Comparison of ENCODE assay signal across 1 cellular context in genomic region chr2:161995553-161996016, GRCh38.
TF ChIP-seq lines count a peak whose summit lies in the region.

No MANE protein-coding gene starts in this region.

TF ChIP-seq in HepG2, 621 proteins besides CTCF, POLR2A, EP300 and RAD21 (continued from another document and continues in another):
- TF ChIP-seq, protein P1, sequence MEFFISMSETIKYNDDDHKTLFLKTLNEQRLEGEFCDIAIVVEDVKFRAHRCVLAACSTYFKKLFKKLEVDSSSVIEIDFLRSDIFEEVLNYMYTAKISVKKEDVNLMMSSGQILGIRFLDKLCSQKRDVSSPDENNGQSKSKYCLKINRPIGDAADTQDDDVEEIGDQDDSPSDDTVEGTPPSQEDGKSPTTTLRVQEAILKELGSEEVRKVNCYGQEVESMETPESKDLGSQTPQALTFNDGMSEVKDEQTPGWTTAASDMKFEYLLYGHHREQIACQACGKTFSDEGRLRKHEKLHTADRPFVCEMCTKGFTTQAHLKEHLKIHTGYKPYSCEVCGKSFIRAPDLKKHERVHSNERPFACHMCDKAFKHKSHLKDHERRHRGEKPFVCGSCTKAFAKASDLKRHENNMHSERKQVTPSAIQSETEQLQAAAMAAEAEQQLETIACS (CRISPR knock-in tag; IDR thresholded peaks at IDR 0.05): no peak
- TF ChIP-seq, protein P2, sequence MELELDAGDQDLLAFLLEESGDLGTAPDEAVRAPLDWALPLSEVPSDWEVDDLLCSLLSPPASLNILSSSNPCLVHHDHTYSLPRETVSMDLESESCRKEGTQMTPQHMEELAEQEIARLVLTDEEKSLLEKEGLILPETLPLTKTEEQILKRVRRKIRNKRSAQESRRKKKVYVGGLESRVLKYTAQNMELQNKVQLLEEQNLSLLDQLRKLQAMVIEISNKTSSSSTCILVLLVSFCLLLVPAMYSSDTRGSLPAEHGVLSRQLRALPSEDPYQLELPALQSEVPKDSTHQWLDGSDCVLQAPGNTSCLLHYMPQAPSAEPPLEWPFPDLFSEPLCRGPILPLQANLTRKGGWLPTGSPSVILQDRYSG (CRISPR knock-in tag; IDR thresholded peaks at IDR 0.05): no peak
- TF ChIP-seq HIVEP1 (CRISPR knock-in tag; IDR thresholded peaks at IDR 0.05) (no peak), MAZ (IDR thresholded peaks at IDR 0.05; ENCODE audit: borderline replicate concordance, low read depth, low read length) (no peak), MAZ (CRISPR knock-in tag; IDR thresholded peaks at IDR 0.05; ENCODE audit: low read depth) (no peak), SMAD9 (CRISPR knock-in tag; IDR thresholded peaks at IDR 0.05) (no peak), REL (CRISPR knock-in tag; conservative IDR thresholded peaks at IDR 0.05) (no peak), TARDBP (CRISPR knock-in tag; IDR thresholded peaks at IDR 0.05) (no peak), POLR2AphosphoS5 (IDR thresholded peaks at IDR 0.05; ENCODE audit: low read depth, low read length) (no peak), ZNF138 (CRISPR knock-in tag; IDR thresholded peaks at IDR 0.05; ENCODE audit: low read depth) (no peak), PPARG (CRISPR knock-in tag; conservative IDR thresholded peaks at IDR 0.05) (peak; percentile 82), ZNF781 (CRISPR knock-in tag; IDR thresholded peaks at IDR 0.05; ENCODE audit: borderline replicate concordance, not compliant biosample characterization) (no peak), GTF2F1 (IDR thresholded peaks at IDR 0.05; ENCODE audit: low read length) (no peak), TCF7L2 (IDR thresholded peaks at IDR 0.05; ENCODE audit: low read depth, low read length) (no peak), SKI (IDR thresholded peaks at IDR 0.05; ENCODE audit: partially characterized antibody) (no peak), SRSF1 (optimal IDR thresholded peaks at IDR 0.05; ENCODE audit: low read depth, low read length) (no peak), ZSCAN22 (CRISPR knock-in tag; IDR thresholded peaks at IDR 0.05) (no peak), ATF7-NPFF (CRISPR knock-in tag; IDR thresholded peaks at IDR 0.05; ENCODE audit: low read depth) (no peak), KDM5A (IDR thresholded peaks at IDR 0.05; ENCODE audit: borderline replicate concordance, low read length) (no peak), ZNF546 (CRISPR knock-in tag; conservative IDR thresholded peaks at IDR 0.05) (no peak), ZNF282 (IDR thresholded peaks at IDR 0.05; ENCODE audit: partially characterized antibody) (no peak), STAT6 (CRISPR knock-in tag; IDR thresholded peaks at IDR 0.05; ENCODE audit: borderline replicate concordance) (no peak), FOXK1 (CRISPR knock-in tag; IDR thresholded peaks at IDR 0.05; ENCODE audit: borderline replicate concordance, low read depth) (0 out of 2 replicates have a peak, but pooled peaks have one; percentile 26), ZNF230 (CRISPR knock-in tag; IDR thresholded peaks at IDR 0.05) (no peak), ZNF451 (CRISPR knock-in tag; IDR thresholded peaks at IDR 0.05) (no peak), KLF6 (CRISPR knock-in tag; IDR thresholded peaks at IDR 0.05) (no peak), SRF (IDR thresholded peaks at IDR 0.05; ENCODE audit: low read depth, low read length) (no peak), CREM (IDR thresholded peaks at IDR 0.05) (peak; percentile 24; the same call in 1 of the 2 replicates), CREM (CRISPR knock-in tag; IDR thresholded peaks at IDR 0.05) (no peak), SP5 (CRISPR knock-in tag; IDR thresholded peaks at IDR 0.05; ENCODE audit: borderline replicate concordance, low read depth) (0 out of 2 replicates have a peak, but pooled peaks have one; percentile 43), POGZ (CRISPR knock-in tag; IDR thresholded peaks at IDR 0.05) (no peak), RBAK (CRISPR knock-in tag; IDR thresholded peaks at IDR 0.05) (no peak), XBP1 (CRISPR knock-in tag; IDR thresholded peaks at IDR 0.05) (no peak), SRSF4 (IDR thresholded peaks at IDR 0.05; ENCODE audit: low read depth, low read length, poor library complexity, severe bottlenecking) (no peak), ZBTB21 (CRISPR knock-in tag; IDR thresholded peaks at IDR 0.05) (no peak), FIP1L1 (IDR thresholded peaks at IDR 0.05; ENCODE audit: borderline replicate concordance, insufficient read depth, low read depth, low read length) (no peak), MIXL1 (CRISPR knock-in tag; IDR thresholded peaks at IDR 0.05) (no peak), ONECUT2 (CRISPR knock-in tag; IDR thresholded peaks at IDR 0.05) (no peak), ZNF720 (CRISPR knock-in tag; IDR thresholded peaks at IDR 0.05) (no peak), ZFP36L1 (CRISPR knock-in tag; IDR thresholded peaks at IDR 0.05) (no peak), SETDB1 (CRISPR knock-in tag; IDR thresholded peaks at IDR 0.05; ENCODE audit: borderline replicate concordance) (no peak), MAFF (IDR thresholded peaks at IDR 0.05; ENCODE audit: low read depth, low read length) (peak; percentile 44; the same call in 1 of the 2 replicates), SNAPC2 (CRISPR knock-in tag; IDR thresholded peaks at IDR 0.05) (no peak), ZNF232 (CRISPR knock-in tag; IDR thresholded peaks at IDR 0.05; ENCODE audit: borderline replicate concordance) (no peak), SMYD3 (CRISPR knock-in tag; IDR thresholded peaks at IDR 0.05) (no peak), SOX13 (IDR thresholded peaks at IDR 0.05) (no peak), SOX13 (CRISPR knock-in tag; conservative IDR thresholded peaks at IDR 0.05 in 1 of 2, IDR thresholded peaks at IDR 0.05 in 1 of 2) (peak in 1 of 2 experiments; percentile 36; a peak in 1 of 4 replicates)
- TF ChIP-seq, protein P3, sequence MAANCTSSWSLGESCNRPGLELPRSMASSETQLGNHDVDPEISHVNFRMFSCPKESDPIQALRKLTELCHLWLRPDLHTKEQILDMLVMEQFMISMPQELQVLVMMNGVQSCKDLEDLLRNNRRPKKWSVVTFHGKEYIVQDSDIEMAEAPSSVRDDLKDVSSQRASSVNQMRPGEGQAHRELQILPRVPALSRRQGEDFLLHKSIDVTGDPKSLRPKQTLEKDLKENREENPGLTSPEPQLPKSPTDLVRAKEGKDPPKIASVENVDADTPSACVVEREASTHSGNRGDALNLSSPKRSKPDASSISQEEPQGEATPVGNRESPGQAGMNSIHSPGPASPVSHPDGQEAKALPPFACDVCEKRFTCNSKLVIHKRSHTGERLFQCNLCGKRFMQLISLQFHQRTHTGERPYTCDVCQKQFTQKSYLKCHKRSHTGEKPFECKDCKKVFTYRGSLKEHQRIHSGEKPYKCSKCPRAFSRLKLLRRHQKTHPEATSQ (CRISPR knock-in tag; IDR thresholded peaks at IDR 0.05; ENCODE audit: borderline replicate concordance): no peak
- TF ChIP-seq, protein P4, sequence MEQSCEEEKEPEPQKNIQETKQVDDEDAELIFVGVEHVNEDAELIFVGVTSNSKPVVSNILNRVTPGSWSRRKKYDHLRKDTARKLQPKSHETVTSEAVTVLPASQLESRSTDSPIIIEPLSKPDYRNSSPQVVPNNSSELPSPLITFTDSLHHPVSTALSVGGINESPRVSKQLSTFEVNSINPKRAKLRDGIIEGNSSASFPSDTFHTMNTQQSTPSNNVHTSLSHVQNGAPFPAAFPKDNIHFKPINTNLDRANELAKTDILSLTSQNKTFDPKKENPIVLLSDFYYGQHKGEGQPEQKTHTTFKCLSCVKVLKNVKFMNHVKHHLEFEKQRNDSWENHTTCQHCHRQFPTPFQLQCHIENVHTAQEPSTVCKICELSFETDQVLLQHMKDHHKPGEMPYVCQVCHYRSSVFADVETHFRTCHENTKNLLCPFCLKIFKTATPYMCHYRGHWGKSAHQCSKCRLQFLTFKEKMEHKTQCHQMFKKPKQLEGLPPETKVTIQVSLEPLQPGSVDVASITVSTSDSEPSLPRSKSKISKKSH (CRISPR knock-in tag; IDR thresholded peaks at IDR 0.05; ENCODE audit: borderline replicate concordance): no peak
- TF ChIP-seq, protein P5, sequence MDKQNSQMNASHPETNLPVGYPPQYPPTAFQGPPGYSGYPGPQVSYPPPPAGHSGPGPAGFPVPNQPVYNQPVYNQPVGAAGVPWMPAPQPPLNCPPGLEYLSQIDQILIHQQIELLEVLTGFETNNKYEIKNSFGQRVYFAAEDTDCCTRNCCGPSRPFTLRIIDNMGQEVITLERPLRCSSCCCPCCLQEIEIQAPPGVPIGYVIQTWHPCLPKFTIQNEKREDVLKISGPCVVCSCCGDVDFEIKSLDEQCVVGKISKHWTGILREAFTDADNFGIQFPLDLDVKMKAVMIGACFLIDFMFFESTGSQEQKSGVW (CRISPR knock-in tag; IDR thresholded peaks at IDR 0.05; ENCODE audit: borderline replicate concordance): no peak
- TF ChIP-seq, protein P6, sequence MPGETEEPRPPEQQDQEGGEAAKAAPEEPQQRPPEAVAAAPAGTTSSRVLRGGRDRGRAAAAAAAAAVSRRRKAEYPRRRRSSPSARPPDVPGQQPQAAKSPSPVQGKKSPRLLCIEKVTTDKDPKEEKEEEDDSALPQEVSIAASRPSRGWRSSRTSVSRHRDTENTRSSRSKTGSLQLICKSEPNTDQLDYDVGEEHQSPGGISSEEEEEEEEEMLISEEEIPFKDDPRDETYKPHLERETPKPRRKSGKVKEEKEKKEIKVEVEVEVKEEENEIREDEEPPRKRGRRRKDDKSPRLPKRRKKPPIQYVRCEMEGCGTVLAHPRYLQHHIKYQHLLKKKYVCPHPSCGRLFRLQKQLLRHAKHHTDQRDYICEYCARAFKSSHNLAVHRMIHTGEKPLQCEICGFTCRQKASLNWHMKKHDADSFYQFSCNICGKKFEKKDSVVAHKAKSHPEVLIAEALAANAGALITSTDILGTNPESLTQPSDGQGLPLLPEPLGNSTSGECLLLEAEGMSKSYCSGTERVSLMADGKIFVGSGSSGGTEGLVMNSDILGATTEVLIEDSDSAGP (CRISPR knock-in tag; IDR thresholded peaks at IDR 0.05; ENCODE audit: borderline replicate concordance): no peak
- TF ChIP-seq, protein P7, sequence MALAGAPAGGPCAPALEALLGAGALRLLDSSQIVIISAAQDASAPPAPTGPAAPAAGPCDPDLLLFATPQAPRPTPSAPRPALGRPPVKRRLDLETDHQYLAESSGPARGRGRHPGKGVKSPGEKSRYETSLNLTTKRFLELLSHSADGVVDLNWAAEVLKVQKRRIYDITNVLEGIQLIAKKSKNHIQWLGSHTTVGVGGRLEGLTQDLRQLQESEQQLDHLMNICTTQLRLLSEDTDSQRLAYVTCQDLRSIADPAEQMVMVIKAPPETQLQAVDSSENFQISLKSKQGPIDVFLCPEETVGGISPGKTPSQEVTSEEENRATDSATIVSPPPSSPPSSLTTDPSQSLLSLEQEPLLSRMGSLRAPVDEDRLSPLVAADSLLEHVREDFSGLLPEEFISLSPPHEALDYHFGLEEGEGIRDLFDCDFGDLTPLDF (CRISPR knock-in tag; IDR thresholded peaks at IDR 0.05): no peak
- TF ChIP-seq, protein P8, sequence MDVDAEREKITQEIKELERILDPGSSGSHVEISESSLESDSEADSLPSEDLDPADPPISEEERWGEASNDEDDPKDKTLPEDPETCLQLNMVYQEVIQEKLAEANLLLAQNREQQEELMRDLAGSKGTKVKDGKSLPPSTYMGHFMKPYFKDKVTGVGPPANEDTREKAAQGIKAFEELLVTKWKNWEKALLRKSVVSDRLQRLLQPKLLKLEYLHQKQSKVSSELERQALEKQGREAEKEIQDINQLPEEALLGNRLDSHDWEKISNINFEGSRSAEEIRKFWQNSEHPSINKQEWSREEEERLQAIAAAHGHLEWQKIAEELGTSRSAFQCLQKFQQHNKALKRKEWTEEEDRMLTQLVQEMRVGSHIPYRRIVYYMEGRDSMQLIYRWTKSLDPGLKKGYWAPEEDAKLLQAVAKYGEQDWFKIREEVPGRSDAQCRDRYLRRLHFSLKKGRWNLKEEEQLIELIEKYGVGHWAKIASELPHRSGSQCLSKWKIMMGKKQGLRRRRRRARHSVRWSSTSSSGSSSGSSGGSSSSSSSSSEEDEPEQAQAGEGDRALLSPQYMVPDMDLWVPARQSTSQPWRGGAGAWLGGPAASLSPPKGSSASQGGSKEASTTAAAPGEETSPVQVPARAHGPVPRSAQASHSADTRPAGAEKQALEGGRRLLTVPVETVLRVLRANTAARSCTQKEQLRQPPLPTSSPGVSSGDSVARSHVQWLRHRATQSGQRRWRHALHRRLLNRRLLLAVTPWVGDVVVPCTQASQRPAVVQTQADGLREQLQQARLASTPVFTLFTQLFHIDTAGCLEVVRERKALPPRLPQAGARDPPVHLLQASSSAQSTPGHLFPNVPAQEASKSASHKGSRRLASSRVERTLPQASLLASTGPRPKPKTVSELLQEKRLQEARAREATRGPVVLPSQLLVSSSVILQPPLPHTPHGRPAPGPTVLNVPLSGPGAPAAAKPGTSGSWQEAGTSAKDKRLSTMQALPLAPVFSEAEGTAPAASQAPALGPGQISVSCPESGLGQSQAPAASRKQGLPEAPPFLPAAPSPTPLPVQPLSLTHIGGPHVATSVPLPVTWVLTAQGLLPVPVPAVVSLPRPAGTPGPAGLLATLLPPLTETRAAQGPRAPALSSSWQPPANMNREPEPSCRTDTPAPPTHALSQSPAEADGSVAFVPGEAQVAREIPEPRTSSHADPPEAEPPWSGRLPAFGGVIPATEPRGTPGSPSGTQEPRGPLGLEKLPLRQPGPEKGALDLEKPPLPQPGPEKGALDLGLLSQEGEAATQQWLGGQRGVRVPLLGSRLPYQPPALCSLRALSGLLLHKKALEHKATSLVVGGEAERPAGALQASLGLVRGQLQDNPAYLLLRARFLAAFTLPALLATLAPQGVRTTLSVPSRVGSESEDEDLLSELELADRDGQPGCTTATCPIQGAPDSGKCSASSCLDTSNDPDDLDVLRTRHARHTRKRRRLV (CRISPR knock-in tag; IDR thresholded peaks at IDR 0.05): no peak
